ENCODE assay signal across 13 cellular contexts in the genomic region with DNA sequence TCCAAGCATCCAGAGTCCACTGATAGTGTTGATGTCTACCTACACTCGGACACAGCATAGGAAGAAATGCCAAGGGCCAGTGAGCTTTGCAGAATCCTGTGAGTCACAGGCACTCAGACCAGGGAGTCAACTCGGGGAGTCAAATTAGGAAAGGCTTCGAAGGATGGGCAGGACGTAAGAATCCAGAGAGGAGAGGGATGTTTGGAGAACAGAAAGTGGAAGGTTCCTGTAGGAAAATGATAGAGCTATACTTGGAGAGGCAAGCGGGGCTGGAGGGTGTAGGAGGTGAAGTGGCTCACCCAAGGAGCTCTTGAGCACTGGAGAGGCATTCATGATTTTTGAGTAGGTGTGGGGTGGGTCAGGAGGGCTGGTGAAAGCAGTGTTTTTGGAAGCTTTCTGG. TPM values are rescaled to one million over a fixed set of nuclear protein-coding genes. Genes with fewer than 3 reads are reported as not detected.
DNase-seq lines count a peak whose midpoint lies in the region; TF ChIP-seq lines count a peak whose summit lies in the region.
"Had no signal": no experiment of that assay in that cellular context is flagged by ENCODE, and none has a peak within 500 bp of the region (broad histone marks: within the 10 kb centered on the region; RNA-seq: fewer than 3 reads in every experiment).

No MANE protein-coding gene starts in this region.

- H3K4me3 Mint-ChIP-seq in neural progenitor cell = no peak overlapping the region

- peaks cover 7% of the 10 kb centered on the region for H3K27me3 Mint-ChIP-seq in neural progenitor cell (ENCODE audit: insufficient read depth, low read depth)
- H3K27me3 Mint-ChIP-seq: type B pancreatic cell had no signal

- H3K4me1 ChIP-seq in skeletal muscle tissue (ENCODE audit: control insufficient read depth in 3 of 3, insufficient read depth in 3 of 3, low read length in 3 of 3) = peaks cover 59 to 79% (median 60%) of the 10 kb centered on the region in 3 donors
- H3K4me1 ChIP-seq in neural progenitor cell = peaks cover 14% of the 10 kb centered on the region

- no peak overlapping the region for H2AFZ ChIP-seq in neural progenitor cell (replicated peaks)

- H4K20me1 ChIP-seq in neural progenitor cell (ENCODE audit: low read depth) = peaks cover 58% of the 10 kb centered on the region

- H3K36me3 Mint-ChIP-seq in neural progenitor cell = peaks cover 2% of the 10 kb centered on the region
- H3K36me3 Mint-ChIP-seq: type B pancreatic cell had no signal

- H3K9ac ChIP-seq in skeletal muscle tissue (ENCODE audit: low read depth in 1 of 3, low read length in 3 of 3) (peak overlapping the region in 2 of 3 donors; percentile 50 to 53), neural progenitor cell (no peak overlapping the region)

- no peak overlapping the region for H3K27ac Mint-ChIP-seq in neural progenitor cell
- H3K27ac Mint-ChIP-seq: type B pancreatic cell had no signal

- H3K4me3 ChIP-seq in skeletal muscle tissue (ENCODE audit: low read length in 3 of 3) = peak overlapping the region; percentile 48 to 62 (median 54)
- no peak overlapping the region for H3K4me3 ChIP-seq in neural progenitor cell
- H3K4me3 ChIP-seq: SK-N-MC had no signal

- peak overlapping the region; percentile 49 for H3K27ac ChIP-seq in skeletal muscle tissue (ENCODE audit: low read depth, low read length)
- H3K27ac ChIP-seq in neural progenitor cell = no peak overlapping the region
- H3K27ac ChIP-seq: SK-N-MC had no signal

- no peaks in the 10 kb centered on the region for H3K9me3 ChIP-seq in skeletal muscle tissue (ENCODE audit: control insufficient read depth in 3 of 3, low read length in 3 of 3)
- H3K9me3 ChIP-seq in neural progenitor cell (ENCODE audit: low read depth) = no peaks in the 10 kb centered on the region

- H3K27me3 ChIP-seq in skeletal muscle tissue (ENCODE audit: control insufficient read depth in 3 of 3, insufficient read depth in 3 of 3, low read length in 3 of 3) (no peaks in the 10 kb centered on the region), neural progenitor cell (no peaks in the 10 kb centered on the region)

- no peak for TF ChIP-seq CTCF in neural progenitor cell (IDR thresholded peaks at IDR 0.05)

- DNase-seq in ELR (ENCODE audit: low read depth) = peak; percentile 75
- peak; percentile 69 for DNase-seq in amniotic epithelial cell (ENCODE audit: low read depth)
- peak; percentile 36 for DNase-seq in glomerular visceral epithelial cell (ENCODE audit: extremely low spot score)
- no peak for DNase-seq in neural progenitor cell (ENCODE audit: low spot score)
- no peak for DNase-seq in retina
- no peak for DNase-seq in NCI-H1930 (lab: John Stamatoyannopoulos, UW)
- DNase-seq in D341Med (ENCODE audit: low spot score) = no peak
- DNase-seq: cerebellar nuclear complex, left colon had no signal

- no peaks in the 10 kb centered on the region for H3K9me3 Mint-ChIP-seq in neural progenitor cell
- H3K9me3 Mint-ChIP-seq: type B pancreatic cell had no signal

- no peak overlapping the region for H3K4me2 ChIP-seq in neural progenitor cell

- peaks cover 17% of the 10 kb centered on the region for H3K4me1 Mint-ChIP-seq in neural progenitor cell

- peaks cover 13% of the 10 kb centered on the region for H3F3A ChIP-seq in neural progenitor cell (ENCODE audit: low read depth)

- peaks cover 45% of the 10 kb centered on the region for H3K79me2 ChIP-seq in neural progenitor cell (ENCODE audit: low read depth)

- peaks cover 30 to 36% (median 35%) of the 10 kb centered on the region in 3 donors for H3K36me3 ChIP-seq in skeletal muscle tissue (ENCODE audit: control insufficient read depth in 3 of 3, insufficient read depth in 3 of 3, low read length in 3 of 3)
- no peaks in the 10 kb centered on the region for H3K36me3 ChIP-seq in neural progenitor cell

RNA-seq across cellular contexts. Expression of gene ZYX, which starts 3.0 kb away (rescaled TPM):
- total RNA-seq in skeletal muscle tissue (17.7 TPM), neural progenitor cell (ENCODE audit: low replicate concordance) (5.2 and 21.5 TPM in 2 replicates)

RNA-seq across cellular contexts. Expression of gene FAM131B, which starts 21.6 kb away (rescaled TPM):
- total RNA-seq in skeletal muscle tissue (1.0 TPM), neural progenitor cell (ENCODE audit: low replicate concordance) (20.1 and 46.5 TPM in 2 replicates)

RNA-seq across cellular contexts. Expression of gene EPHA1, which starts 24.5 kb away (rescaled TPM):
- total RNA-seq in skeletal muscle tissue (0.52 TPM), neural progenitor cell (ENCODE audit: low replicate concordance) (4.1 and 6.0 TPM in 2 replicates)
- total RNA-seq: Daoy had no signal

RNA-seq across cellular contexts. Expression of gene TAS2R60, which starts 59.1 kb away (rescaled TPM):
- total RNA-seq in skeletal muscle tissue = not detected
- not detected in 2 replicates for total RNA-seq in neural progenitor cell (ENCODE audit: low replicate concordance)
- total RNA-seq: Daoy, left colon had no signal

Comparison
In these comparisons a context has a peak if more than half of its experiments do, and no peak if none do; other contexts are left out.
1. DNase-seq: peak in ELR (single experiment), amniotic epithelial cell (single experiment) and glomerular visceral epithelial cell (single experiment); none in neural progenitor cell (single experiment), retina (single experiment), NCI-H1930 (0 of 2) and D341Med (single experiment).
2. RNA of gene FAM131B, which starts 21.6 kb away (total RNA-seq): 20.1 to 46.5 TPM in neural progenitor cell; 1.0 TPM in skeletal muscle tissue (single experiment); every median in the first group is over 10 times any median in the second.